In genomic region chr2:62919041-62919440, GRCh38 we compare ENCODE assay signal across 21 cellular contexts.
"Had no signal": no experiment of that assay in that cellular context is flagged by ENCODE, and none has a peak within 500 bp of the region (broad histone marks: within the 10 kb centered on the region; RNA-seq: fewer than 3 reads in every experiment).

No MANE protein-coding gene starts in this region.

- H3K4me1 ChIP-seq: lower lobe of right lung, neural progenitor cell, prostate gland, right atrium auricular region, sigmoid colon, testis, tibial artery had no signal

- H3K9me3 ChIP-seq: lower lobe of right lung, prostate gland, testis, tibial artery had no signal

- H3K4me2 ChIP-seq: neural progenitor cell had no signal

- H3K27ac ChIP-seq: dorsolateral prefrontal cortex, lower lobe of right lung, neural progenitor cell, prostate gland, right atrium auricular region, sigmoid colon, testis, tibial artery had no signal

- H3K36me3 ChIP-seq: lower lobe of right lung, neural progenitor cell, prostate gland had no signal

- ATAC-seq: left ventricle myocardium superior; lower lobe of right lung; naive thymus-derived CD4-positive, alpha-beta T cell; stimulated activated memory B cell treated with anti-CD40 and anti-IgM and Interleukin-4, amounts not matched to agents 10 μg/mL and 1 μg/mL and 100 μg/mL, for 72 hours; stimulated activated naive CD8-positive, alpha-beta T cell treated with anti-CD3 and anti-CD28 coated beads, Interleukin-15, Interleukin-2, amounts not matched to agents 100 U/mL and 50 U/mL, for 24 hours had no signal

- DNase-seq: dorsolateral prefrontal cortex; effector CD4-positive, alpha-beta T cell; hypothalamus; immature natural killer cell; islet precursor cell; kidney glomerular epithelial cell; left ventricle myocardium superior; lower lobe of right lung; midbrain; naive thymus-derived CD4-positive, alpha-beta T cell; sigmoid colon; stimulated activated CD4-positive, alpha-beta T cell treated with anti-CD3 and anti-CD28 coated beads, Interleukin-2, amount 100 ng/mL, for 24 hours; stimulated activated CD4-positive, alpha-beta T cell treated with anti-CD3 and anti-CD28 coated beads, Interleukin-4, amount 100 ng/mL, for 24 hours; stimulated activated naive CD8-positive, alpha-beta T cell treated with anti-CD3 and anti-CD28 coated beads, Interleukin-15, Interleukin-2, amounts not matched to agents 100 U/mL and 50 U/mL, for 24 hours; substantia nigra; testis; tibial artery had no signal

- H2AFZ ChIP-seq: neural progenitor cell had no signal

- H3K27me3 ChIP-seq: dorsolateral prefrontal cortex, neural progenitor cell, right atrium auricular region, sigmoid colon, testis, tibial artery had no signal

- H3K4me3 ChIP-seq: dorsolateral prefrontal cortex, lower lobe of right lung, neural progenitor cell, prostate gland, right atrium auricular region, sigmoid colon, testis, tibial artery had no signal
